ENCODE assay signal across 11 cellular contexts in genomic region chr7:106108988-106109387, GRCh38. TPM values are rescaled to one million over a fixed set of nuclear protein-coding genes. Genes with fewer than 3 reads are reported as not detected.
A peak's percentile ranks its signal among the peaks of the same experiment; 100 is the strongest.
DNase-seq lines count a peak whose midpoint lies in the region; ATAC-seq and TF ChIP-seq lines count a peak whose summit lies in the region.
"Had no signal": no experiment of that assay in that cellular context is flagged by ENCODE, and none has a peak within 500 bp of the region (broad histone marks: within the 10 kb centered on the region; RNA-seq: fewer than 3 reads in every experiment).

No MANE protein-coding gene starts in this region.

- WGBS in H9 (ENCODE audit: extremely low coverage, insufficient read length, low lambda C conversion rate): no CpG with 5 or more reads among the region's 1 CpG

- no peak overlapping the region for H4K8ac ChIP-seq in H9 (replicated peaks; ENCODE audit: insufficient read length, low read depth, low read length)

- H2BK20ac ChIP-seq in H9 (ENCODE audit: low read depth, low read length, poor library complexity, severe bottlenecking): no peak overlapping the region

- H3K4me1 ChIP-seq in CD4-positive, CD25-positive, alpha-beta regulatory T cell (ENCODE audit: control insufficient read depth, insufficient read depth, low read length, poor library complexity, severe bottlenecking): peaks cover 58% of the 10 kb centered on the region
- peaks cover 10% of the 10 kb centered on the region for H3K4me1 ChIP-seq in H9 (ENCODE audit: insufficient read depth, low read length)

- no peak overlapping the region for H2AFZ ChIP-seq in H9 (ENCODE audit: low read length)

- H3K4me3 ChIP-seq in CD4-positive, CD25-positive, alpha-beta regulatory T cell (ENCODE audit: low read depth, low read length): peak overlapping the region; percentile 87
- H3K4me3 ChIP-seq: HAP-1 had no signal

- no peak overlapping the region for H3K4me2 ChIP-seq in H9 (ENCODE audit: insufficient read depth, insufficient read length, low read length)

- H3K14ac ChIP-seq in H9 (ENCODE audit: insufficient read depth, low read length): no peak overlapping the region

- H3K79me2 ChIP-seq in H9 (ENCODE audit: insufficient read depth, low read length): peaks cover 2% of the 10 kb centered on the region

- no peaks in the 10 kb centered on the region for H3K36me3 ChIP-seq in CD4-positive, CD25-positive, alpha-beta regulatory T cell (ENCODE audit: control insufficient read depth, insufficient read depth, low read length)
- H3K36me3 ChIP-seq: HAP-1 had no signal

- H3K23ac ChIP-seq in H9 (ENCODE audit: insufficient read length, low read depth, low read length): no peak overlapping the region

- peaks cover 4% of the 10 kb centered on the region for H3K23me2 ChIP-seq in H9 (ENCODE audit: insufficient read length, low read depth, low read length, poor library complexity, severe bottlenecking)

- peak overlapping the region in 3 of 4 donors; percentile 1 to 65 (median 56) for H3K4me3 Mint-ChIP-seq in CD4-positive, CD25-positive, alpha-beta regulatory T cell
- peak overlapping the region in 1 of 2 experiments; percentile 56; a peak in 1 of 5 replicates for H3K4me3 Mint-ChIP-seq in H9
- peak overlapping the region; percentile 3 for H3K4me3 Mint-ChIP-seq in activated naive CD8-positive, alpha-beta T cell treated with anti-CD3 and anti-CD28 coated beads for 36 hours
- peak overlapping the region in 1 of 3 experiments; percentile 6 for H3K4me3 Mint-ChIP-seq in nephron
- H3K4me3 Mint-ChIP-seq in mesothelial cell of epicardium: no peak overlapping the region

- no peak for ATAC-seq in CD4-positive, CD25-positive, alpha-beta regulatory T cell (ENCODE audit: low read depth in 2 of 2)
- ATAC-seq in GM19397 (IDR thresholded peaks at IDR 0.05; ENCODE audit: unreplicated experiment): no peak
- ATAC-seq in HG03520 (IDR thresholded peaks at IDR 0.05; ENCODE audit: unreplicated experiment): no peak

- no peaks in the 10 kb centered on the region for H3K27me3 Mint-ChIP-seq in CD4-positive, CD25-positive, alpha-beta regulatory T cell
- H3K27me3 Mint-ChIP-seq in H9 (ENCODE audit: low read depth) (peaks cover 3% of the 10 kb centered on the region; the same call in 1 of the 2 replicates), nephron (ENCODE audit: low read depth) (no peaks in the 10 kb centered on the region), mesothelial cell of epicardium (ENCODE audit: low read depth) (no peaks in the 10 kb centered on the region)
- H3K27me3 Mint-ChIP-seq in activated naive CD8-positive, alpha-beta T cell treated with anti-CD3 and anti-CD28 coated beads for 36 hours: no peaks in the 10 kb centered on the region

- no peak overlapping the region for H3K4ac ChIP-seq in H9 (ENCODE audit: low read depth, low read length)

- H3K9me3 ChIP-seq in CD4-positive, CD25-positive, alpha-beta regulatory T cell (ENCODE audit: control insufficient read depth in 2 of 2, low read length in 2 of 2): no peaks in the 10 kb centered on the region
- H3K9me3 ChIP-seq in H9 (ENCODE audit: control insufficient read depth, low read depth, low read length): no peaks in the 10 kb centered on the region
- H3K9me3 ChIP-seq: HAP-1 had no signal

- H3K4me1 Mint-ChIP-seq in CD4-positive, CD25-positive, alpha-beta regulatory T cell: peaks cover 27 to 68% (median 45%) of the 10 kb centered on the region in 4 donors
- H3K4me1 Mint-ChIP-seq in H9 (peaks cover 37 to 40% of the 10 kb centered on the region in 2 experiments), nephron (peaks cover 30% of the 10 kb centered on the region), mesothelial cell of epicardium (peaks cover 29% of the 10 kb centered on the region)
- peaks cover 54% of the 10 kb centered on the region for H3K4me1 Mint-ChIP-seq in activated naive CD8-positive, alpha-beta T cell treated with anti-CD3 and anti-CD28 coated beads for 36 hours

- peaks cover 4% of the 10 kb centered on the region for H3K36me3 Mint-ChIP-seq in CD4-positive, CD25-positive, alpha-beta regulatory T cell
- H3K36me3 Mint-ChIP-seq in H9 (ENCODE audit: insufficient read depth in 1 of 3, low read depth in 3 of 3): no peaks in the 10 kb centered on the region; a peak in 2 of 7 replicates
- H3K36me3 Mint-ChIP-seq in activated naive CD8-positive, alpha-beta T cell treated with anti-CD3 and anti-CD28 coated beads for 36 hours: peaks cover 22% of the 10 kb centered on the region
- H3K36me3 Mint-ChIP-seq in nephron (ENCODE audit: low read depth): peaks cover 4% of the 10 kb centered on the region
- peaks cover 4% of the 10 kb centered on the region for H3K36me3 Mint-ChIP-seq in mesothelial cell of epicardium

- no peak overlapping the region for H4K91ac ChIP-seq in H9 (ENCODE audit: insufficient read length, low read depth, low read length)

- no peak overlapping the region for H2BK120ac ChIP-seq in H9 (ENCODE audit: low read depth, low read length, poor library complexity, severe bottlenecking)

- no peak overlapping the region for H2AK5ac ChIP-seq in H9 (ENCODE audit: insufficient read length, low read length)

- no peaks in the 10 kb centered on the region for H3K27me3 ChIP-seq in CD4-positive, CD25-positive, alpha-beta regulatory T cell (ENCODE audit: control insufficient read depth, insufficient read depth, low read length)
- H3K27me3 ChIP-seq in H9 (ENCODE audit: insufficient read depth, low read length): no peaks in the 10 kb centered on the region

- no peaks in the 10 kb centered on the region for H3K79me1 ChIP-seq in H9 (ENCODE audit: insufficient read depth, low read depth, low read length, poor library complexity, severe bottlenecking)

- no peak overlapping the region for H2BK12ac ChIP-seq in H9 (ENCODE audit: insufficient read length, low read depth, low read length)

- H3K18ac ChIP-seq in H9 (ENCODE audit: insufficient read length, low read depth, low read length): no peak overlapping the region

- H2BK5ac ChIP-seq in H9 (ENCODE audit: insufficient read length, low read length): no peak overlapping the region

- H4K20me1 ChIP-seq in H9 (ENCODE audit: control insufficient read depth, insufficient read depth, insufficient read length): no peaks in the 10 kb centered on the region

- no peak for TF ChIP-seq CTCF in H9 (conservative IDR thresholded peaks at IDR 0.05)
- no peak for TF ChIP-seq CTCF in nephron (IDR thresholded peaks at IDR 0.05; ENCODE audit: unreplicated experiment in 3 of 3)
- TF ChIP-seq CTCF in mesothelial cell of epicardium (IDR thresholded peaks at IDR 0.05; ENCODE audit: unreplicated experiment): no peak

- DNase-seq in CD4-positive, CD25-positive, alpha-beta regulatory T cell: peak in 2 of 3 donors; percentile 22 to 30
- DNase-seq in H9 (no peak), mesothelial cell of epicardium (ENCODE audit: low spot score in 2 of 2, unreplicated experiment in 2 of 2) (no peak)
- DNase-seq in activated naive CD8-positive, alpha-beta T cell treated with anti-CD3 and anti-CD28 coated beads for 36 hours: no peak
- DNase-seq in activated CD4-positive, alpha-beta T cell treated with anti-CD3 and anti-CD28 coated beads for 4 hours: no peak
- DNase-seq: activated CD4-positive, CD25-positive, alpha-beta regulatory T cell treated with anti-CD3 and anti-CD28 coated beads, Interleukin-2, amount 50 U/mL, for 72 hours; amygdala had no signal

- no peak overlapping the region for H2BK15ac ChIP-seq in H9 (ENCODE audit: low read depth, low read length)

- no peak overlapping the region for H3K27ac ChIP-seq in CD4-positive, CD25-positive, alpha-beta regulatory T cell (ENCODE audit: insufficient read depth, low read length, poor library complexity, severe bottlenecking)
- no peak overlapping the region for H3K27ac ChIP-seq in H9 (ENCODE audit: insufficient read length, low read depth, low read length)

- no peak overlapping the region for H3K27ac Mint-ChIP-seq in CD4-positive, CD25-positive, alpha-beta regulatory T cell
- H3K27ac Mint-ChIP-seq in H9 (peak overlapping the region in 2 of 3 experiments; percentile 8 to 25; a peak in 2 of 7 replicates), nephron (peak overlapping the region in 2 of 3 experiments; percentile 2 to 25), mesothelial cell of epicardium (no peak overlapping the region)
- no peak overlapping the region for H3K27ac Mint-ChIP-seq in activated naive CD8-positive, alpha-beta T cell treated with anti-CD3 and anti-CD28 coated beads for 36 hours

- H4K5ac ChIP-seq in H9 (ENCODE audit: insufficient read length, low read depth, low read length): no peak overlapping the region

- H3K56ac ChIP-seq in H9 (ENCODE audit: insufficient read length, low read depth, low read length): no peak overlapping the region

- H3K9ac ChIP-seq in H9 (ENCODE audit: extremely low read depth, insufficient read length, low read length): no peak overlapping the region

- H3K9me3 Mint-ChIP-seq in CD4-positive, CD25-positive, alpha-beta regulatory T cell: no peaks in the 10 kb centered on the region
- no peaks in the 10 kb centered on the region for H3K9me3 Mint-ChIP-seq in H9
- no peaks in the 10 kb centered on the region for H3K9me3 Mint-ChIP-seq in activated naive CD8-positive, alpha-beta T cell treated with anti-CD3 and anti-CD28 coated beads for 36 hours
- no peaks in the 10 kb centered on the region for H3K9me3 Mint-ChIP-seq in nephron
- H3K9me3 Mint-ChIP-seq in mesothelial cell of epicardium: no peaks in the 10 kb centered on the region

- H3T11ph ChIP-seq in H9 (ENCODE audit: low read length): no peak overlapping the region

RNA-seq across cellular contexts. Expression of gene SYPL1, which starts 3.1 kb away (rescaled TPM):
- 37.8 TPM for total RNA-seq in CD4-positive, CD25-positive, alpha-beta regulatory T cell
- 10 to 100 TPM; 56.7 to 80.7 (median 69.8) TPM for polyA plus RNA-seq in CD4-positive, CD25-positive, alpha-beta regulatory T cell
- total RNA-seq in H9 (2021) (39.2 and 41.9 TPM in 2 replicates), mesothelial cell of epicardium (63.9 to 64.3 TPM (median 64.0 TPM) in 3 replicates)
- total RNA-seq in activated naive CD8-positive, alpha-beta T cell treated with anti-CD3 and anti-CD28 coated beads for 36 hours: 10 to 100 TPM; 41.6 to 42.8 TPM

Comparison
In these comparisons a context has a peak if more than half of its experiments do, and no peak if none do; other contexts are left out.
1. DNase-seq: peak in CD4-positive, CD25-positive, alpha-beta regulatory T cell (2 of 3); none in H9 (single experiment), activated naive CD8-positive, alpha-beta T cell treated with anti-CD3 and anti-CD28 coated beads for 36 hours (single experiment), mesothelial cell of epicardium (0 of 2) and activated CD4-positive, alpha-beta T cell treated with anti-CD3 and anti-CD28 coated beads for 4 hours (0 of 2).
2. H3K27ac Mint-ChIP-seq: peak in H9 (2 of 3) and nephron (2 of 3); none in CD4-positive, CD25-positive, alpha-beta regulatory T cell (0 of 3), activated naive CD8-positive, alpha-beta T cell treated with anti-CD3 and anti-CD28 coated beads for 36 hours (single experiment) and mesothelial cell of epicardium (single experiment).